18 cellular contexts compared by ENCODE assay signal in the genomic region with DNA sequence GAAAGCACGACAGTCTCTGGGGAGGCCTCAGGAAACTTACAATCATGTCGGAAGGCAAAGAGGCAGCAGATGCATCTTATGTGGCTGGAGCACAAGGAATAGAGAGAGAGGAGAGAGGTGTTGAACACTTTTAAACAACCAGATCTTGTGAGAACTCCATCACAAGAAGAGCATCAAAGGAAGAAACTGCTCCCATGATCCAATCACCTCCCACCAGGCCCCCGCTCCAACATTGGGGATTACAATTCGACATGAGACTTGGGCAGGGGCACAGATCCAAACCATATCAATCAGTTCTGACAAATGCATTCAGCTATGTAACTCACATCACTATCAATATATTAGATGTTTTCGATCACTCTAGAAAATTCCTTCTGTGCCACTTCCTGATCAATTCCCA.
"Had no signal": no experiment of that assay in that cellular context is flagged by ENCODE, and none has a peak within 500 bp of the region (broad histone marks: within the 10 kb centered on the region; RNA-seq: fewer than 3 reads in every experiment).

No MANE protein-coding gene starts in this region.

- H3K36me3 ChIP-seq: thoracic aorta, upper lobe of right lung had no signal

- H3K9me3 ChIP-seq: psoas muscle, thoracic aorta, upper lobe of right lung had no signal

- H3K4me3 Mint-ChIP-seq: activated naive CD4-positive, alpha-beta T cell treated with anti-CD3 and anti-CD28 coated beads, Interleukin-2, amount 50 U/mL, for 24 hours; stimulated activated effector memory CD8-positive, alpha-beta T cell treated with anti-CD3 and anti-CD28 coated beads, Interleukin-12 subunit alpha, Interleukin-12 subunit beta, amount 100 ng/mL, for 72 hours had no signal

- H3K27ac Mint-ChIP-seq: activated naive CD4-positive, alpha-beta T cell treated with anti-CD3 and anti-CD28 coated beads, Interleukin-2, amount 50 U/mL, for 24 hours; stimulated activated effector memory CD8-positive, alpha-beta T cell treated with anti-CD3 and anti-CD28 coated beads, Interleukin-12 subunit alpha, Interleukin-12 subunit beta, amount 100 ng/mL, for 72 hours had no signal

- H3K4me1 Mint-ChIP-seq: activated naive CD4-positive, alpha-beta T cell treated with anti-CD3 and anti-CD28 coated beads, Interleukin-2, amount 50 U/mL, for 24 hours had no signal

- ATAC-seq: left lobe of liver; right cardiac atrium; stimulated activated effector memory CD8-positive, alpha-beta T cell treated with anti-CD3 and anti-CD28 coated beads, Interleukin-12 subunit alpha, Interleukin-12 subunit beta, amount 100 ng/mL, for 72 hours; upper lobe of right lung had no signal

- H3K27me3 ChIP-seq: upper lobe of right lung had no signal

- H3K9me3 Mint-ChIP-seq: activated naive CD4-positive, alpha-beta T cell treated with anti-CD3 and anti-CD28 coated beads, Interleukin-2, amount 50 U/mL, for 24 hours; stimulated activated effector memory CD8-positive, alpha-beta T cell treated with anti-CD3 and anti-CD28 coated beads, Interleukin-12 subunit alpha, Interleukin-12 subunit beta, amount 100 ng/mL, for 72 hours had no signal

- DNase-seq: activated CD4-positive, alpha-beta T cell treated with anti-CD3 and anti-CD28 coated beads, Interleukin-2, amount 50 U/mL, for 1 hour; activated CD8-positive, alpha-beta memory T cell treated with anti-CD3 and anti-CD28 coated beads for 24 hours; activated CD8-positive, alpha-beta memory T cell treated with anti-CD3 and anti-CD28 coated beads, Interleukin-2, amount 50 U/mL, for 48 hours; activated effector memory CD4-positive, alpha-beta T cell treated with anti-CD3 and anti-CD28 coated beads, Interleukin-2, amount 50 U/mL, for 16 hours; activated T-cell treated with anti-CD3 and anti-CD28 coated beads, Interleukin-2, amount 50 U/mL, for 48 hours; foreskin melanocyte; kidney; occipital lobe; psoas muscle; right cardiac atrium; small intestine; stimulated activated CD4-positive, alpha-beta T cell treated with anti-CD3 and anti-CD28 coated beads, Interleukin-4, amount 100 ng/mL, for 24 hours; T1000; upper lobe of right lung had no signal

- H3K27me3 Mint-ChIP-seq: activated naive CD4-positive, alpha-beta T cell treated with anti-CD3 and anti-CD28 coated beads, Interleukin-2, amount 50 U/mL, for 24 hours had no signal

- H3K4me1 ChIP-seq: upper lobe of right lung had no signal

- H3K27ac ChIP-seq: psoas muscle, upper lobe of right lung had no signal

- H3K4me3 ChIP-seq: psoas muscle, thoracic aorta, upper lobe of right lung had no signal

- H3K36me3 Mint-ChIP-seq: activated naive CD4-positive, alpha-beta T cell treated with anti-CD3 and anti-CD28 coated beads, Interleukin-2, amount 50 U/mL, for 24 hours; stimulated activated effector memory CD8-positive, alpha-beta T cell treated with anti-CD3 and anti-CD28 coated beads, Interleukin-12 subunit alpha, Interleukin-12 subunit beta, amount 100 ng/mL, for 72 hours had no signal
